Comparison of ENCODE assay signal across 11 cellular contexts in genomic region chr11:96272542-96273306, GRCh38.
DNase-seq lines count a peak whose midpoint lies in the region; ATAC-seq and TF ChIP-seq lines count a peak whose summit lies in the region.
"Had no signal": no experiment of that assay in that cellular context is flagged by ENCODE, and none has a peak within 500 bp of the region (broad histone marks: within the 10 kb centered on the region; RNA-seq: fewer than 3 reads in every experiment).

No MANE protein-coding gene starts in this region.

- H3K4me2 ChIP-seq in GM23248 (ENCODE audit: unreplicated experiment) = no peak overlapping the region

- no peaks in the 10 kb centered on the region for H3K27me3 Mint-ChIP-seq in CD8-positive, alpha-beta T cell (ENCODE audit: low read depth)

- peak; percentile 82 for ATAC-seq in CD8-positive, alpha-beta T cell
- ATAC-seq in SK-N-SH treated with all-trans-retinoic acid at 6 μM for 48 hours = peak; percentile 45; the same call in 2 of the 3 replicates

- no peaks in the 10 kb centered on the region for H4K20me1 ChIP-seq in GM23248 (ENCODE audit: insufficient read depth)

- H2AFZ ChIP-seq in GM23248 = no peak overlapping the region

- H3K79me2 ChIP-seq in GM23248 (ENCODE audit: insufficient read depth) = peaks cover 99% of the 10 kb centered on the region

- peaks cover 44% of the 10 kb centered on the region for H3K36me3 Mint-ChIP-seq in CD8-positive, alpha-beta T cell

- POLR2A ChIA-PET in CD8-positive, alpha-beta T cell (lab: Charles Lee) = no interaction called here

- no peak for DNase-seq in CD8-positive, alpha-beta T cell
- DNase-seq in GM23248 = peak; percentile 53
- peak; percentile 54 for DNase-seq in iris pigment epithelial cell (ENCODE audit: low read depth)
- DNase-seq in stimulated activated CD4-positive, alpha-beta T cell treated with anti-CD3 and anti-CD28 coated beads, Interleukin-15, amount 100 ng/mL, for 24 hours = no peak
- no peak for DNase-seq in kidney glomerular epithelial cell (lab: John Stamatoyannopoulos, UW)
- no peak for DNase-seq in caudate nucleus (lab: John Stamatoyannopoulos, UW)
- no peak for DNase-seq in cerebellar cortex (ENCODE audit: low spot score)
- DNase-seq: GDM1, NCI-H1105 had no signal

- H3K9ac ChIP-seq in GM23248 = no peak overlapping the region

- CTCF ChIA-PET in CD8-positive, alpha-beta T cell (lab: Charles Lee) = no interaction called here

- H3K27ac ChIP-seq in CD8-positive, alpha-beta T cell (ENCODE audit: low read depth, low read length) = peak overlapping the region; percentile 24
- H3K27ac ChIP-seq in GM23248 = no peak overlapping the region
- no peak overlapping the region for H3K27ac ChIP-seq in caudate nucleus (ENCODE audit: low read depth, low read length)

- peaks cover 14% of the 10 kb centered on the region for H3K4me1 ChIP-seq in CD8-positive, alpha-beta T cell (ENCODE audit: insufficient read depth, low read length)
- H3K4me1 ChIP-seq in GM23248 (ENCODE audit: insufficient read depth) = peaks cover 12% of the 10 kb centered on the region

- H3K9me3 Mint-ChIP-seq in CD8-positive, alpha-beta T cell = peaks cover 8% of the 10 kb centered on the region

- H3F3A ChIP-seq in GM23248 (ENCODE audit: insufficient read depth) = peaks cover 14% of the 10 kb centered on the region

- peaks cover 60% of the 10 kb centered on the region for H3K4me1 Mint-ChIP-seq in CD8-positive, alpha-beta T cell (ENCODE audit: low read depth)

- H3K9me2 ChIP-seq in GM23248 (ENCODE audit: insufficient read depth) = no peaks in the 10 kb centered on the region

- TF ChIP-seq CTCF in CD8-positive, alpha-beta T cell (IDR thresholded peaks at IDR 0.05) = no peak

- H3K4me3 Mint-ChIP-seq in CD8-positive, alpha-beta T cell = no peak overlapping the region

- in situ Hi-C loops in GM23248 (cut with MboI) = no loop called here

- H3K36me3 ChIP-seq in CD8-positive, alpha-beta T cell (ENCODE audit: insufficient read depth, low read length) = no peaks in the 10 kb centered on the region
- H3K36me3 ChIP-seq in GM23248 (ENCODE audit: low read depth) = no peaks in the 10 kb centered on the region
- H3K36me3 ChIP-seq: ascending aorta had no signal

- intact Hi-C loops in CD8-positive, alpha-beta T cell (cut with DNase I, micrococcal nuclease) = loop anchor here in 1 of 2 experiments (2.0 kb wide), 1 partner anchor 14 kb away; no protein-coding TSS in a partner anchor

- H3K27me3 ChIP-seq in CD8-positive, alpha-beta T cell (ENCODE audit: insufficient read depth, low read length) = no peaks in the 10 kb centered on the region
- no peaks in the 10 kb centered on the region for H3K27me3 ChIP-seq in GM23248 (replicated peaks; ENCODE audit: insufficient read depth)
- H3K27me3 ChIP-seq: ascending aorta had no signal

- no peaks in the 10 kb centered on the region for H3K9me3 ChIP-seq in CD8-positive, alpha-beta T cell (ENCODE audit: low read length)
- no peaks in the 10 kb centered on the region for H3K9me3 ChIP-seq in GM23248 (ENCODE audit: low read depth)
- H3K9me3 ChIP-seq: ascending aorta had no signal

- peak overlapping the region; percentile 87 for H3K27ac Mint-ChIP-seq in CD8-positive, alpha-beta T cell

- 87 to 89% methylated on average over 3 of the region's 3 CpGs for WGBS in GM23248 (ENCODE audit: low coverage in 1 of 2, low lambda C conversion rate in 2 of 2, missing lambda C conversion rate in 2 of 2), 2 experiments

- no peak overlapping the region for H3K4me3 ChIP-seq in CD8-positive, alpha-beta T cell (ENCODE audit: low read depth, low read length)
- H3K4me3 ChIP-seq in GM23248 = no peak overlapping the region
- H3K4me3 ChIP-seq: ascending aorta had no signal

TF ChIP-seq in SK-N-SH treated with all-trans-retinoic acid at 6 μM for 48 hours, 23 proteins besides CTCF, POLR2A, EP300 and RAD21:
- TF ChIP-seq ISL1 (CRISPR knock-in tag; IDR thresholded peaks at IDR 0.05) = no peak
- TF ChIP-seq ZNF565 (CRISPR knock-in tag; conservative IDR thresholded peaks at IDR 0.05; ENCODE audit: low read depth) = no peak
- TF ChIP-seq PPARA (CRISPR knock-in tag; IDR thresholded peaks at IDR 0.05; ENCODE audit: borderline replicate concordance) = no peak
- TF ChIP-seq CSDC2 (CRISPR knock-in tag; IDR thresholded peaks at IDR 0.05) = no peak
- no peak for TF ChIP-seq GLIS3 (CRISPR knock-in tag; IDR thresholded peaks at IDR 0.05)

Comparison
In these comparisons a context has a peak if more than half of its experiments do, and no peak if none do; other contexts are left out.
1. DNase-seq: peak in GM23248 (single experiment) and iris pigment epithelial cell (single experiment); none in CD8-positive, alpha-beta T cell (0 of 7), stimulated activated CD4-positive, alpha-beta T cell treated with anti-CD3 and anti-CD28 coated beads, Interleukin-15, amount 100 ng/mL, for 24 hours (single experiment), kidney glomerular epithelial cell (single experiment), caudate nucleus (0 of 61) and cerebellar cortex (single experiment).